Comparison of ENCODE assay signal across 18 cellular contexts in genomic region chr7:105861252-105861651, GRCh38. TPM values are rescaled to one million over a fixed set of nuclear protein-coding genes. Genes with fewer than 3 reads are reported as not detected.
A peak's percentile ranks its signal among the peaks of the same experiment; 100 is the strongest.
DNase-seq lines count a peak whose midpoint lies in the region; ATAC-seq and TF ChIP-seq lines count a peak whose summit lies in the region.
"Had no signal": no experiment of that assay in that cellular context is flagged by ENCODE, and none has a peak within 500 bp of the region (broad histone marks: within the 10 kb centered on the region; RNA-seq: fewer than 3 reads in every experiment).

No MANE protein-coding gene starts in this region.

- H2AFZ ChIP-seq in GM23338 (no peak overlapping the region), neural progenitor cell (replicated peaks) (no peak overlapping the region)

- H3K36me3 Mint-ChIP-seq in GM23338 (ENCODE audit: low read depth) (peaks cover 25% of the 10 kb centered on the region), WTC11 (peaks cover 18% of the 10 kb centered on the region), neural progenitor cell (peaks cover 3% of the 10 kb centered on the region)

- ATAC-seq in heart right ventricle = no peak
- peak; percentile 58 for ATAC-seq in GM23338
- ATAC-seq in WTC11 = peak; percentile 56
- ATAC-seq: GM12878 had no signal

- no peak overlapping the region for H3K9ac ChIP-seq in neural progenitor cell
- H3K9ac ChIP-seq: KMS-11 had no signal

- H3K36me3 ChIP-seq in right atrium auricular region (no peaks in the 10 kb centered on the region), heart right ventricle (peaks cover 0 to 9% (median 0%) of the 10 kb centered on the region in 9 donors), GM23338 (ENCODE audit: insufficient read depth) (no peaks in the 10 kb centered on the region), neural progenitor cell (no peaks in the 10 kb centered on the region), vagina (no peaks in the 10 kb centered on the region)
- H3K36me3 ChIP-seq: BE2C had no signal

- TF ChIP-seq POLR2A in vagina (IDR thresholded peaks at IDR 0.05) = no peak

- H3K9me3 ChIP-seq in right atrium auricular region (no peaks in the 10 kb centered on the region), heart right ventricle (no peaks in the 10 kb centered on the region), neural progenitor cell (ENCODE audit: low read depth) (no peaks in the 10 kb centered on the region), vagina (no peaks in the 10 kb centered on the region)
- H3K9me3 ChIP-seq: BE2C had no signal

- CTCF ChIA-PET in WTC11 (lab: Charles Lee) = interaction anchor here (1.5 to 2.0 kb wide), 2 partner anchors 16 to 204 kb away, joined by 4 to 7 read pairs; no protein-coding TSS in a partner anchor

- H3F3A ChIP-seq in GM23338 (replicated peaks; ENCODE audit: low read depth) (0 out of 2 replicates have a peak, but pooled peaks cover 7% of the 10 kb centered on the region), neural progenitor cell (ENCODE audit: low read depth) (no peaks in the 10 kb centered on the region)

- H3K4me1 ChIP-seq in right atrium auricular region = no peaks in the 10 kb centered on the region
- H3K4me1 ChIP-seq in heart right ventricle = peaks cover 0 to 5% (median 0%) of the 10 kb centered on the region in 9 donors
- H3K4me1 ChIP-seq in GM23338 (ENCODE audit: insufficient read depth) = peaks cover 26% of the 10 kb centered on the region
- peaks cover 7% of the 10 kb centered on the region for H3K4me1 ChIP-seq in neural progenitor cell
- H3K4me1 ChIP-seq in vagina = no peaks in the 10 kb centered on the region
- H3K4me1 ChIP-seq: BE2C had no signal

- H3K27ac Mint-ChIP-seq in GM23338 (no peak overlapping the region), WTC11 (peak overlapping the region; percentile 57; the same call in 1 of the 2 replicates), neural progenitor cell (peak overlapping the region; percentile 24)

- intact Hi-C loops in heart right ventricle (cut with DNase I) = no loop called here
- intact Hi-C loops in vagina (cut with DNase I) = no loop called here

- no peaks in the 10 kb centered on the region for H3K9me2 ChIP-seq in GM23338 (ENCODE audit: insufficient read depth)

- H3K4me1 Mint-ChIP-seq in GM23338 (peaks cover 47% of the 10 kb centered on the region), WTC11 (peaks cover 57% of the 10 kb centered on the region), neural progenitor cell (peaks cover 19% of the 10 kb centered on the region)

- 74 to 78% methylated on average over 4 of the region's 4 CpGs for whole genome bisulfite sequencing in heart right ventricle, 2 donors

- H4K20me1 ChIP-seq in GM23338 (replicated peaks; ENCODE audit: insufficient read depth) = no peaks in the 10 kb centered on the region
- peaks cover 54% of the 10 kb centered on the region for H4K20me1 ChIP-seq in neural progenitor cell (ENCODE audit: low read depth)

- H3K4me2 ChIP-seq in GM23338 (peak overlapping the region; percentile 71), neural progenitor cell (peak overlapping the region; percentile 45)
- H3K4me2 ChIP-seq: KMS-11 had no signal

- POLR2A ChIA-PET in WTC11 (lab: Charles Lee) = interaction anchor here (0.5 kb wide), 1 partner anchor 10 kb away, joined by 3 read pairs; no protein-coding TSS in a partner anchor

- H3K27ac ChIP-seq in right atrium auricular region = no peak overlapping the region
- H3K27ac ChIP-seq in heart right ventricle = no peak overlapping the region
- H3K27ac ChIP-seq in GM23338 (ENCODE audit: low read depth) = no peak overlapping the region
- no peak overlapping the region for H3K27ac ChIP-seq in neural progenitor cell
- H3K27ac ChIP-seq in vagina = no peak overlapping the region
- H3K27ac ChIP-seq: HL-60, KMS-11 had no signal

- peak; percentile 42 for DNase-seq in right atrium auricular region (ENCODE audit: low spot score)
- no peak for DNase-seq in heart right ventricle
- no peak for DNase-seq in GM23338 (ENCODE audit: low spot score)
- no peak for DNase-seq in WTC11 (ENCODE audit: low spot score)
- no peak for DNase-seq in neural progenitor cell (ENCODE audit: low spot score)
- DNase-seq in vagina (ENCODE audit: extremely low spot score in 2 of 2) = no peak
- no peak for DNase-seq in activated effector memory CD4-positive, alpha-beta T cell treated with anti-CD3 and anti-CD28 coated beads, Interleukin-2, amount 50 U/mL, for 16 hours
- DNase-seq in NCI-H2196 (lab: John Stamatoyannopoulos, UW; ENCODE audit: unreplicated experiment) = no peak
- DNase-seq: ACHN; BE2C; C1 segment of cervical spinal cord; CD4-positive, alpha-beta memory T cell; DMS153; DND-41; EL had no signal

- H3K27me3 ChIP-seq in right atrium auricular region (no peaks in the 10 kb centered on the region), heart right ventricle (no peaks in the 10 kb centered on the region), GM23338 (ENCODE audit: insufficient read depth) (no peaks in the 10 kb centered on the region), neural progenitor cell (no peaks in the 10 kb centered on the region), vagina (no peaks in the 10 kb centered on the region)
- H3K27me3 ChIP-seq: BE2C had no signal

- no peaks in the 10 kb centered on the region for H3K9me3 Mint-ChIP-seq in GM23338
- no peaks in the 10 kb centered on the region for H3K9me3 Mint-ChIP-seq in WTC11
- H3K9me3 Mint-ChIP-seq in neural progenitor cell = no peaks in the 10 kb centered on the region
- H3K9me3 Mint-ChIP-seq: CD4-positive, alpha-beta memory T cell had no signal

- H3K79me2 ChIP-seq in GM23338 (replicated peaks; ENCODE audit: insufficient read depth) (peaks cover 76% of the 10 kb centered on the region), neural progenitor cell (ENCODE audit: low read depth) (peaks cover 25% of the 10 kb centered on the region)

- H3K27me3 Mint-ChIP-seq in GM23338 (ENCODE audit: insufficient read depth, low read depth, poor library complexity) = peaks cover 9% of the 10 kb centered on the region
- no peaks in the 10 kb centered on the region for H3K27me3 Mint-ChIP-seq in WTC11 (ENCODE audit: low read depth)
- no peaks in the 10 kb centered on the region for H3K27me3 Mint-ChIP-seq in neural progenitor cell (ENCODE audit: insufficient read depth, low read depth)
- H3K27me3 Mint-ChIP-seq: CD4-positive, alpha-beta memory T cell had no signal

- H3K4me3 ChIP-seq in right atrium auricular region (no peak overlapping the region), heart right ventricle (no peak overlapping the region), GM23338 (peak overlapping the region; percentile 17; the same call in 1 of the 2 replicates), neural progenitor cell (no peak overlapping the region), vagina (no peak overlapping the region)
- H3K4me3 ChIP-seq: GM12878 had no signal

- H3K4me3 Mint-ChIP-seq in GM23338 = peak overlapping the region; percentile 22; the same call in 1 of the 3 replicates
- H3K4me3 Mint-ChIP-seq in WTC11 = peak overlapping the region; percentile 31; the same call in 1 of the 2 replicates
- H3K4me3 Mint-ChIP-seq in neural progenitor cell = no peak overlapping the region
- H3K4me3 Mint-ChIP-seq: CD4-positive, alpha-beta memory T cell had no signal

- TF ChIP-seq CTCF in right atrium auricular region (IDR thresholded peaks at IDR 0.05) = no peak
- no peak for TF ChIP-seq CTCF in heart right ventricle (IDR thresholded peaks at IDR 0.05)
- no peak for TF ChIP-seq CTCF in GM23338 (conservative IDR thresholded peaks at IDR 0.05; ENCODE audit: low read depth in 2 of 2)
- no peak for TF ChIP-seq CTCF in WTC11 (IDR thresholded peaks at IDR 0.05)
- TF ChIP-seq CTCF in neural progenitor cell (IDR thresholded peaks at IDR 0.05) = no peak
- TF ChIP-seq CTCF in vagina (IDR thresholded peaks at IDR 0.05) = no peak

TF ChIP-seq in GM23338, 12 proteins besides CTCF, POLR2A, EP300 and RAD21 (continues in another document):
- TF ChIP-seq POLR2AphosphoS5 (IDR thresholded peaks at IDR 0.05; ENCODE audit: low read depth) = no peak
- TF ChIP-seq EZH2 (IDR thresholded peaks at IDR 0.05; ENCODE audit: low read depth, unreplicated experiment) = no peak
- no peak for TF ChIP-seq ZNF114 (CRISPR knock-in tag; IDR thresholded peaks at IDR 0.05)
- TF ChIP-seq JUNB (IDR thresholded peaks at IDR 0.05; ENCODE audit: unreplicated experiment) = no peak
- TF ChIP-seq CREB1 (CRISPR knock-in tag; IDR thresholded peaks at IDR 0.05; ENCODE audit: low read depth) = no peak
- TF ChIP-seq NANOG (IDR thresholded peaks at IDR 0.05; ENCODE audit: borderline replicate concordance) = no peak

TF ChIP-seq in WTC11, 78 proteins besides CTCF, POLR2A, EP300 and RAD21:
- no peak for TF ChIP-seq GRHL2 (CRISPR knock-in tag; IDR thresholded peaks at IDR 0.05; ENCODE audit: insufficient replicate concordance, severe bottlenecking)
- no peak for TF ChIP-seq ZNF317 (CRISPR knock-in tag; IDR thresholded peaks at IDR 0.05; ENCODE audit: borderline replicate concordance, low read depth)
- TF ChIP-seq FOXJ3 (CRISPR knock-in tag; IDR thresholded peaks at IDR 0.05; ENCODE audit: borderline replicate concordance) = no peak

RNA-seq across cellular contexts. Expression of gene ATXN7L1, which starts 15.1 kb away (rescaled TPM):
- total RNA-seq in right atrium auricular region (1 to 10 TPM; 1.7 to 3.2 TPM), heart right ventricle (1 to 10 TPM; 3.1 to 7.2 (median 5.6) TPM), WTC11 (2021) (36.0 to 38.5 TPM (median 37.7 TPM) in 3 replicates), neural progenitor cell (ENCODE audit: low replicate concordance) (5.9 and 8.6 TPM in 2 replicates), vagina (16.2 TPM)
- polyA plus RNA-seq in heart right ventricle (1 to 10 TPM; 1.7 to 2.9 TPM), GM23338 (2016; fragmentation: Nextera tagmentation; extraction: Ambion mirVana) (20.6 and 22.8 TPM in 2 replicates)
- total RNA-seq in GM23338 (2014; rRNA removed; shearing (Covaris generic)) = 19.4 and 29.8 TPM in 2 replicates

Comparison
In these comparisons a context has a peak if more than half of its experiments do, and no peak if none do; other contexts are left out.
1. ATAC-seq: peak in GM23338 (single experiment) and WTC11 (single experiment); none in heart right ventricle (0 of 8).